In genomic region chr17:63440770-63441335, GRCh38 we compare ENCODE assay signal across 1 cellular context.
A peak's percentile ranks its signal among the peaks of the same experiment; 100 is the strongest.
TF ChIP-seq lines count a peak whose summit lies in the region.

No MANE protein-coding gene starts in this region.

TF ChIP-seq in K562, 482 proteins besides CTCF, POLR2A, EP300 and RAD21:
- TF ChIP-seq RBFOX2 (IDR thresholded peaks at IDR 0.05; ENCODE audit: low read depth, low read length) (0 out of 2 replicates have a peak, but pooled peaks have one; percentile 7), HMG20A (CRISPR knock-in tag; conservative IDR thresholded peaks at IDR 0.05) (no peak)
